ENCODE assay signal across 36 cellular contexts in genomic region chrX:12554206-12554605, GRCh38.
"Had no signal": no experiment of that assay in that cellular context is flagged by ENCODE, and none has a peak within 500 bp of the region (broad histone marks: within the 10 kb centered on the region; RNA-seq: fewer than 3 reads in every experiment).

No MANE protein-coding gene starts in this region.

- DNase-seq: activated effector memory CD4-positive, alpha-beta T cell treated with anti-CD3 and anti-CD28 coated beads, Interleukin-2, amount 50 U/mL, for 16 hours; activated effector memory CD4-positive, alpha-beta T cell treated with Interleukin-2 at 50 U/mL for 16 hours; activated gamma-delta T cell; activated gamma-delta T cell treated with Interleukin-2 at 50 U/mL for 16 hours; activated naive CD4-positive, alpha-beta T cell; activated naive CD4-positive, alpha-beta T cell treated with anti-CD3 and anti-CD28 coated beads for 36 hours; activated naive CD4-positive, alpha-beta T cell treated with anti-CD3 and anti-CD28 coated beads, Interleukin-2, amount 10 ng/mL, durations not matched to agents 7 days and 5 days; activated naive CD4-positive, alpha-beta T cell treated with anti-CD3 and anti-CD28 coated beads, Interleukin-2, amount 50 U/mL, for 16 hours; activated naive CD4-positive, alpha-beta T cell treated with Interleukin-2 at 50 U/mL for 16 hours; activated naive CD8-positive, alpha-beta T cell treated with anti-CD3 and anti-CD28 coated beads for 36 hours; activated naive CD8-positive, alpha-beta T cell treated with anti-CD3 and anti-CD28 coated beads, Interleukin-2, amount 10 ng/mL, durations not matched to agents 7 days and 5 days; activated naive CD8-positive, alpha-beta T cell treated with anti-CD3 and anti-CD28 coated beads, Interleukin-2, amount 50 U/mL, for 24 hours; activated T-cell treated with anti-CD3 and anti-CD28 coated beads, Interleukin-2, amount 50 U/mL, for 24 hours; activated T-cell treated with anti-CD3 and anti-CD28 coated beads, Interleukin-2, amount 50 U/mL, for 4 hours; activated T-cell treated with anti-CD3 and anti-CD28 coated beads, Interleukin-2, amount 50 U/mL, for 48 hours; activated T-cell treated with anti-CD3 and anti-CD28 coated beads, Interleukin-2, amount 50 U/mL, for 72 hours; adrenal gland; amniotic stem cell; anterior cingulate cortex; aorta; body of pancreas; brain microvascular endothelial cell; caudate nucleus; central memory CD4-positive, alpha-beta T cell; cerebellar nuclear complex had no signal

- H3K9me3 ChIP-seq: adrenal gland, ascending aorta, body of pancreas, breast epithelium had no signal

- H3K36me3 Mint-ChIP-seq: activated naive CD4-positive, alpha-beta T cell treated with anti-CD3 and anti-CD28 coated beads, Interleukin-2, amount 10 ng/mL, durations not matched to agents 7 days and 5 days; activated naive CD4-positive, alpha-beta T cell treated with anti-CD3 and anti-CD28 coated beads, Interleukin-2, amount 50 U/mL, for 24 hours; activated naive CD4-positive, alpha-beta T cell treated with anti-CD3 and anti-CD28 coated beads, Interleukin-2, amount 50 U/mL, for 72 hours; activated naive CD8-positive, alpha-beta T cell; activated naive CD8-positive, alpha-beta T cell treated with anti-CD3 and anti-CD28 coated beads for 36 hours; activated naive CD8-positive, alpha-beta T cell treated with anti-CD3 and anti-CD28 coated beads, Interleukin-2, amount 10 ng/mL, durations not matched to agents 7 days and 5 days; brain had no signal

- H3K9me3 Mint-ChIP-seq: activated naive CD4-positive, alpha-beta T cell treated with anti-CD3 and anti-CD28 coated beads for 36 hours; activated naive CD4-positive, alpha-beta T cell treated with anti-CD3 and anti-CD28 coated beads, Interleukin-2, amount 10 ng/mL, durations not matched to agents 7 days and 5 days; activated naive CD4-positive, alpha-beta T cell treated with anti-CD3 and anti-CD28 coated beads, Interleukin-2, amount 50 U/mL, for 24 hours; activated naive CD4-positive, alpha-beta T cell treated with anti-CD3 and anti-CD28 coated beads, Interleukin-2, amount 50 U/mL, for 72 hours; activated naive CD8-positive, alpha-beta T cell treated with anti-CD3 and anti-CD28 coated beads for 36 hours; activated naive CD8-positive, alpha-beta T cell treated with anti-CD3 and anti-CD28 coated beads, Interleukin-2, amount 10 ng/mL, durations not matched to agents 7 days and 5 days; activated naive CD8-positive, alpha-beta T cell treated with anti-CD3 and anti-CD28 coated beads, Interleukin-2, amount 50 U/mL, for 24 hours; activated T-cell treated with anti-CD3 and anti-CD28 coated beads, Interleukin-2, amount 50 U/mL, for 24 hours; activated T-cell treated with anti-CD3 and anti-CD28 coated beads, Interleukin-2, amount 50 U/mL, for 4 hours; activated T-helper 1 cell treated with anti-CD3 and anti-CD28 coated beads, Interleukin-12 subunit alpha, Interleukin-12 subunit beta, Interleukin-2, Interleukin-4 antibody, amounts not matched to agents 30 ng/mL and 10 ng/mL and 1 ng/mL, durations not matched to agents 14 hours and 24 hours and 36 hours; activated T-helper 17 cell treated with anti-CD3 and anti-CD28 coated beads, Interleukin-2, amount 50 U/mL, for 72 hours; activated T-helper 2 cell treated with anti-CD3 and anti-CD28 coated beads, Interferon-gamma antibody, Interleukin-2, Interleukin-4, amounts not matched to agents 10 μg/mL and 5 μg/mL and 100 μg/mL, durations not matched to agents 14 hours and 24 hours and 36 hours; central memory CD8-positive, alpha-beta T cell had no signal

- H3K27me3 ChIP-seq: ascending aorta, body of pancreas, brain microvascular endothelial cell, cardiac muscle cell had no signal

- H3K4me3 Mint-ChIP-seq: activated naive CD4-positive, alpha-beta T cell treated with anti-CD3 and anti-CD28 coated beads for 36 hours; activated naive CD4-positive, alpha-beta T cell treated with anti-CD3 and anti-CD28 coated beads, Interleukin-2, amount 10 ng/mL, durations not matched to agents 7 days and 5 days; activated naive CD4-positive, alpha-beta T cell treated with anti-CD3 and anti-CD28 coated beads, Interleukin-2, amount 50 U/mL, for 24 hours; activated naive CD8-positive, alpha-beta T cell; activated naive CD8-positive, alpha-beta T cell treated with anti-CD3 and anti-CD28 coated beads for 36 hours; activated naive CD8-positive, alpha-beta T cell treated with anti-CD3 and anti-CD28 coated beads, Interleukin-2, amount 10 ng/mL, durations not matched to agents 7 days and 5 days; activated naive CD8-positive, alpha-beta T cell treated with anti-CD3 and anti-CD28 coated beads, Interleukin-2, amount 50 U/mL, for 24 hours; activated T-cell treated with anti-CD3 and anti-CD28 coated beads, Interleukin-2, amount 50 U/mL, for 24 hours; activated T-cell treated with anti-CD3 and anti-CD28 coated beads, Interleukin-2, amount 50 U/mL, for 4 hours; activated T-cell treated with anti-CD3 and anti-CD28 coated beads, Interleukin-2, amount 50 U/mL, for 72 hours; activated T-helper 1 cell treated with anti-CD3 and anti-CD28 coated beads, Interleukin-12 subunit alpha, Interleukin-12 subunit beta, Interleukin-2, Interleukin-4 antibody, amounts not matched to agents 30 ng/mL and 10 ng/mL and 1 ng/mL, durations not matched to agents 14 hours and 24 hours and 36 hours; activated T-helper 17 cell treated with anti-CD3 and anti-CD28 coated beads, Interleukin-2, amount 50 U/mL, for 72 hours; brain; central memory CD8-positive, alpha-beta T cell had no signal

- H3K27ac Mint-ChIP-seq: activated naive CD4-positive, alpha-beta T cell treated with anti-CD3 and anti-CD28 coated beads for 36 hours; activated naive CD4-positive, alpha-beta T cell treated with anti-CD3 and anti-CD28 coated beads, Interleukin-2, amount 10 ng/mL, durations not matched to agents 7 days and 5 days; activated naive CD4-positive, alpha-beta T cell treated with anti-CD3 and anti-CD28 coated beads, Interleukin-2, amount 50 U/mL, for 24 hours; activated naive CD4-positive, alpha-beta T cell treated with anti-CD3 and anti-CD28 coated beads, Interleukin-2, amount 50 U/mL, for 72 hours; activated naive CD8-positive, alpha-beta T cell; activated naive CD8-positive, alpha-beta T cell treated with anti-CD3 and anti-CD28 coated beads for 36 hours; activated naive CD8-positive, alpha-beta T cell treated with anti-CD3 and anti-CD28 coated beads, Interleukin-2, amount 10 ng/mL, durations not matched to agents 7 days and 5 days; activated naive CD8-positive, alpha-beta T cell treated with anti-CD3 and anti-CD28 coated beads, Interleukin-2, amount 50 U/mL, for 24 hours; activated T-cell treated with anti-CD3 and anti-CD28 coated beads, Interleukin-2, amount 50 U/mL, for 24 hours; activated T-cell treated with anti-CD3 and anti-CD28 coated beads, Interleukin-2, amount 50 U/mL, for 72 hours; activated T-helper 1 cell treated with anti-CD3 and anti-CD28 coated beads, Interleukin-12 subunit alpha, Interleukin-12 subunit beta, Interleukin-2, Interleukin-4 antibody, amounts not matched to agents 30 ng/mL and 10 ng/mL and 1 ng/mL, durations not matched to agents 14 hours and 24 hours and 36 hours; activated T-helper 17 cell treated with anti-CD3 and anti-CD28 coated beads, Interleukin-2, amount 50 U/mL, for 72 hours; activated T-helper 2 cell treated with anti-CD3 and anti-CD28 coated beads, Interferon-gamma antibody, Interleukin-2, Interleukin-4, amounts not matched to agents 10 μg/mL and 5 μg/mL and 100 μg/mL, durations not matched to agents 14 hours and 24 hours and 36 hours; brain had no signal

- H3K4me1 Mint-ChIP-seq: activated naive CD4-positive, alpha-beta T cell treated with anti-CD3 and anti-CD28 coated beads, Interleukin-2, amount 10 ng/mL, durations not matched to agents 7 days and 5 days; activated naive CD4-positive, alpha-beta T cell treated with anti-CD3 and anti-CD28 coated beads, Interleukin-2, amount 50 U/mL, for 24 hours; activated naive CD8-positive, alpha-beta T cell treated with anti-CD3 and anti-CD28 coated beads for 36 hours; activated naive CD8-positive, alpha-beta T cell treated with anti-CD3 and anti-CD28 coated beads, Interleukin-2, amount 10 ng/mL, durations not matched to agents 7 days and 5 days; activated naive CD8-positive, alpha-beta T cell treated with anti-CD3 and anti-CD28 coated beads, Interleukin-2, amount 50 U/mL, for 24 hours; activated T-helper 17 cell treated with anti-CD3 and anti-CD28 coated beads, Interleukin-2, amount 50 U/mL, for 72 hours; brain; central memory CD8-positive, alpha-beta T cell had no signal

- H3K27me3 Mint-ChIP-seq: activated naive CD4-positive, alpha-beta T cell treated with anti-CD3 and anti-CD28 coated beads, Interleukin-2, amount 10 ng/mL, durations not matched to agents 7 days and 5 days; activated naive CD4-positive, alpha-beta T cell treated with anti-CD3 and anti-CD28 coated beads, Interleukin-2, amount 50 U/mL, for 24 hours; activated naive CD8-positive, alpha-beta T cell; activated naive CD8-positive, alpha-beta T cell treated with anti-CD3 and anti-CD28 coated beads for 36 hours; activated naive CD8-positive, alpha-beta T cell treated with anti-CD3 and anti-CD28 coated beads, Interleukin-2, amount 10 ng/mL, durations not matched to agents 7 days and 5 days; activated naive CD8-positive, alpha-beta T cell treated with anti-CD3 and anti-CD28 coated beads, Interleukin-2, amount 50 U/mL, for 24 hours; activated T-helper 17 cell treated with anti-CD3 and anti-CD28 coated beads, Interleukin-2, amount 50 U/mL, for 72 hours; central memory CD8-positive, alpha-beta T cell had no signal

- H3K4me3 ChIP-seq: adrenal gland, ascending aorta, body of pancreas, breast epithelium, cardiac muscle cell had no signal

- H3K4me1 ChIP-seq: adrenal gland, ascending aorta, body of pancreas, breast epithelium had no signal

- H3K36me3 ChIP-seq: adrenal gland, ascending aorta, brain microvascular endothelial cell, breast epithelium, cardiac muscle cell had no signal
